15 cellular contexts compared by ENCODE assay signal in the genomic region with DNA sequence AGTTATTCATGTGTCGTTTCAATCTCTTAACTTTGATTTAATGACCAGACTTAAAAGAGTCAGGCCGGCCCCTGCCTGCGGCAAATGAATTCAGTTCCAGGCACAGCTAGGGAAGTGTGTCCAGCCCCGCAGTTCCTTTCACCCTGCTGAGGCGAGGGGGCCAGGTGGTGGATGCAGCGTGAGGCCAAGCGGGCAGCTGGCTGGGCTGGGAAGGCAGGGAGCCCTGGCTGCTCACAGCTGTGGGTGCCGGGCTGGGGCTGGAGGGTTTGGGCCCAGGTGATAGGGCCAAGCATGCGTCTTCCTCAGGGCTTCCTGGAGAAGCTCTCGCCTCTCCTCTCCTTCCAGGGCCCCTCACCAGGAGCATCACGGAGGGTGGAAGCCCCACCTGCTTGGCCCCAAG.
DNase-seq lines count a peak whose midpoint lies in the region; ATAC-seq and TF ChIP-seq lines count a peak whose summit lies in the region.
"Had no signal": no experiment of that assay in that cellular context is flagged by ENCODE, and none has a peak within 500 bp of the region (broad histone marks: within the 10 kb centered on the region; RNA-seq: fewer than 3 reads in every experiment).

No MANE protein-coding gene starts in this region.

- H3K79me2 ChIP-seq in GM23338 (replicated peaks; ENCODE audit: insufficient read depth), result no peaks in the 10 kb centered on the region

- peak; percentile 54 for DNase-seq in BE2C
- no peak for DNase-seq in GM23338 (ENCODE audit: low spot score)
- peak; percentile 63 for DNase-seq in WERI-Rb-1
- peak in 1 of 2 experiments; percentile 57 for DNase-seq in mesothelial cell of epicardium (ENCODE audit: low spot score in 2 of 2, unreplicated experiment in 2 of 2)
- no peak for DNase-seq in mucosa of gallbladder (ENCODE audit: low spot score)
- no peak for DNase-seq in NOMO-1 treated with dmso at 0.1 percent for 144 hours (lab: John Stamatoyannopoulos, UW; ENCODE audit: unreplicated experiment)
- DNase-seq: MV-4-11, NCI-H187, NCI-H446 treated with DMSO at 0.1 percent for 48 hours, NCI-H774, RPMI8226 had no signal

- H3K27me3 Mint-ChIP-seq in GM23338 (ENCODE audit: insufficient read depth, low read depth, poor library complexity), result peaks cover 22% of the 10 kb centered on the region
- peaks cover 36% of the 10 kb centered on the region for H3K27me3 Mint-ChIP-seq in mesothelial cell of epicardium (ENCODE audit: low read depth)

- H3K27me3 ChIP-seq in BE2C (no peaks in the 10 kb centered on the region), GM23338 (ENCODE audit: insufficient read depth) (no peaks in the 10 kb centered on the region), WERI-Rb-1 (ENCODE audit: insufficient read depth, low read depth, severe bottlenecking) (no peaks in the 10 kb centered on the region)
- H3K27me3 ChIP-seq: SJCRH30 had no signal

- peaks cover 9% of the 10 kb centered on the region for H3K4me1 Mint-ChIP-seq in GM23338
- H3K4me1 Mint-ChIP-seq in mesothelial cell of epicardium, result peaks cover 30% of the 10 kb centered on the region

- TF ChIP-seq CTCF in BE2C (IDR thresholded peaks at IDR 0.05; ENCODE audit: low read depth, low read length) (no peak), GM23338 (conservative IDR thresholded peaks at IDR 0.05; ENCODE audit: low read depth in 2 of 2) (no peak), WERI-Rb-1 (IDR thresholded peaks at IDR 0.05; ENCODE audit: low read depth, low read length) (no peak), mesothelial cell of epicardium (IDR thresholded peaks at IDR 0.05; ENCODE audit: unreplicated experiment) (no peak)

- H4K20me1 ChIP-seq in GM23338 (replicated peaks; ENCODE audit: insufficient read depth), result no peaks in the 10 kb centered on the region

- peaks cover 19% of the 10 kb centered on the region for H3F3A ChIP-seq in GM23338 (replicated peaks; ENCODE audit: low read depth)

- peaks cover 25% of the 10 kb centered on the region for H3K9me3 Mint-ChIP-seq in GM23338
- H3K9me3 Mint-ChIP-seq in mesothelial cell of epicardium, result no peaks in the 10 kb centered on the region

- H3K9me2 ChIP-seq in GM23338 (ENCODE audit: insufficient read depth), result 0 out of 2 replicates have a peak, but pooled peaks cover 4% of the 10 kb centered on the region

- H2AFZ ChIP-seq in GM23338, result 0 out of 2 replicates have a peak overlapping the region, but pooled peaks have one; percentile 78

- no peak overlapping the region; the same call in 1 of the 2 replicates for H3K27ac Mint-ChIP-seq in GM23338
- peak overlapping the region; percentile 64 for H3K27ac Mint-ChIP-seq in mesothelial cell of epicardium

- H3K4me3 Mint-ChIP-seq in GM23338 (no peak overlapping the region), mesothelial cell of epicardium (peak overlapping the region; percentile 44)

- no peaks in the 10 kb centered on the region for H3K4me1 ChIP-seq in BE2C
- no peaks in the 10 kb centered on the region for H3K4me1 ChIP-seq in GM23338 (ENCODE audit: insufficient read depth)
- H3K4me1 ChIP-seq: SJCRH30 had no signal

- peak; percentile 77 for ATAC-seq in GM23338
- ATAC-seq in HG03469 (IDR thresholded peaks at IDR 0.05; ENCODE audit: unreplicated experiment), result no peak
- no peak for ATAC-seq in GM21619 (IDR thresholded peaks at IDR 0.05; ENCODE audit: unreplicated experiment)
- ATAC-seq: HCT116 had no signal

- H3K27ac ChIP-seq in GM23338 (ENCODE audit: low read depth) (no peak overlapping the region), WERI-Rb-1 (peak overlapping the region; percentile 60)
- H3K27ac ChIP-seq: SJCRH30 had no signal

- no peak overlapping the region for H3K4me2 ChIP-seq in GM23338

- no peak overlapping the region for H3K4me3 ChIP-seq in BE2C (ENCODE audit: low read depth, low read length)
- H3K4me3 ChIP-seq in GM23338, result no peak overlapping the region
- H3K4me3 ChIP-seq in WERI-Rb-1 (ENCODE audit: low read depth, low read length), result peak overlapping the region; percentile 7
- H3K4me3 ChIP-seq: SJCRH30 had no signal

- H3K36me3 ChIP-seq in BE2C (no peaks in the 10 kb centered on the region), GM23338 (ENCODE audit: insufficient read depth) (no peaks in the 10 kb centered on the region), WERI-Rb-1 (no peaks in the 10 kb centered on the region)
- H3K36me3 ChIP-seq: SJCRH30 had no signal

- no peaks in the 10 kb centered on the region for H3K9me3 ChIP-seq in BE2C
- no peaks in the 10 kb centered on the region for H3K9me3 ChIP-seq in WERI-Rb-1 (ENCODE audit: severe bottlenecking)
- H3K9me3 ChIP-seq: SJCRH30 had no signal

- H3K36me3 Mint-ChIP-seq in GM23338 (ENCODE audit: low read depth) (peaks cover 13% of the 10 kb centered on the region), mesothelial cell of epicardium (no peaks in the 10 kb centered on the region)

TF ChIP-seq in GM23338, 12 proteins besides CTCF, POLR2A, EP300 and RAD21 (continues in another document):
- no peak for TF ChIP-seq ZNF114 (CRISPR knock-in tag; IDR thresholded peaks at IDR 0.05)
- TF ChIP-seq, protein P1, sequence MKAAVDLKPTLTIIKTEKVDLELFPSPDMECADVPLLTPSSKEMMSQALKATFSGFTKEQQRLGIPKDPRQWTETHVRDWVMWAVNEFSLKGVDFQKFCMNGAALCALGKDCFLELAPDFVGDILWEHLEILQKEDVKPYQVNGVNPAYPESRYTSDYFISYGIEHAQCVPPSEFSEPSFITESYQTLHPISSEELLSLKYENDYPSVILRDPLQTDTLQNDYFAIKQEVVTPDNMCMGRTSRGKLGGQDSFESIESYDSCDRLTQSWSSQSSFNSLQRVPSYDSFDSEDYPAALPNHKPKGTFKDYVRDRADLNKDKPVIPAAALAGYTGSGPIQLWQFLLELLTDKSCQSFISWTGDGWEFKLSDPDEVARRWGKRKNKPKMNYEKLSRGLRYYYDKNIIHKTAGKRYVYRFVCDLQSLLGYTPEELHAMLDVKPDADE (IDR thresholded peaks at IDR 0.05), result no peak
- TF ChIP-seq CREB1 (CRISPR knock-in tag; IDR thresholded peaks at IDR 0.05; ENCODE audit: low read depth), result no peak
- no peak for TF ChIP-seq ZNF331 (CRISPR knock-in tag; IDR thresholded peaks at IDR 0.05; ENCODE audit: low read depth)
- TF ChIP-seq POLR2AphosphoS5 (IDR thresholded peaks at IDR 0.05; ENCODE audit: low read depth), result no peak
- TF ChIP-seq, protein P2, sequence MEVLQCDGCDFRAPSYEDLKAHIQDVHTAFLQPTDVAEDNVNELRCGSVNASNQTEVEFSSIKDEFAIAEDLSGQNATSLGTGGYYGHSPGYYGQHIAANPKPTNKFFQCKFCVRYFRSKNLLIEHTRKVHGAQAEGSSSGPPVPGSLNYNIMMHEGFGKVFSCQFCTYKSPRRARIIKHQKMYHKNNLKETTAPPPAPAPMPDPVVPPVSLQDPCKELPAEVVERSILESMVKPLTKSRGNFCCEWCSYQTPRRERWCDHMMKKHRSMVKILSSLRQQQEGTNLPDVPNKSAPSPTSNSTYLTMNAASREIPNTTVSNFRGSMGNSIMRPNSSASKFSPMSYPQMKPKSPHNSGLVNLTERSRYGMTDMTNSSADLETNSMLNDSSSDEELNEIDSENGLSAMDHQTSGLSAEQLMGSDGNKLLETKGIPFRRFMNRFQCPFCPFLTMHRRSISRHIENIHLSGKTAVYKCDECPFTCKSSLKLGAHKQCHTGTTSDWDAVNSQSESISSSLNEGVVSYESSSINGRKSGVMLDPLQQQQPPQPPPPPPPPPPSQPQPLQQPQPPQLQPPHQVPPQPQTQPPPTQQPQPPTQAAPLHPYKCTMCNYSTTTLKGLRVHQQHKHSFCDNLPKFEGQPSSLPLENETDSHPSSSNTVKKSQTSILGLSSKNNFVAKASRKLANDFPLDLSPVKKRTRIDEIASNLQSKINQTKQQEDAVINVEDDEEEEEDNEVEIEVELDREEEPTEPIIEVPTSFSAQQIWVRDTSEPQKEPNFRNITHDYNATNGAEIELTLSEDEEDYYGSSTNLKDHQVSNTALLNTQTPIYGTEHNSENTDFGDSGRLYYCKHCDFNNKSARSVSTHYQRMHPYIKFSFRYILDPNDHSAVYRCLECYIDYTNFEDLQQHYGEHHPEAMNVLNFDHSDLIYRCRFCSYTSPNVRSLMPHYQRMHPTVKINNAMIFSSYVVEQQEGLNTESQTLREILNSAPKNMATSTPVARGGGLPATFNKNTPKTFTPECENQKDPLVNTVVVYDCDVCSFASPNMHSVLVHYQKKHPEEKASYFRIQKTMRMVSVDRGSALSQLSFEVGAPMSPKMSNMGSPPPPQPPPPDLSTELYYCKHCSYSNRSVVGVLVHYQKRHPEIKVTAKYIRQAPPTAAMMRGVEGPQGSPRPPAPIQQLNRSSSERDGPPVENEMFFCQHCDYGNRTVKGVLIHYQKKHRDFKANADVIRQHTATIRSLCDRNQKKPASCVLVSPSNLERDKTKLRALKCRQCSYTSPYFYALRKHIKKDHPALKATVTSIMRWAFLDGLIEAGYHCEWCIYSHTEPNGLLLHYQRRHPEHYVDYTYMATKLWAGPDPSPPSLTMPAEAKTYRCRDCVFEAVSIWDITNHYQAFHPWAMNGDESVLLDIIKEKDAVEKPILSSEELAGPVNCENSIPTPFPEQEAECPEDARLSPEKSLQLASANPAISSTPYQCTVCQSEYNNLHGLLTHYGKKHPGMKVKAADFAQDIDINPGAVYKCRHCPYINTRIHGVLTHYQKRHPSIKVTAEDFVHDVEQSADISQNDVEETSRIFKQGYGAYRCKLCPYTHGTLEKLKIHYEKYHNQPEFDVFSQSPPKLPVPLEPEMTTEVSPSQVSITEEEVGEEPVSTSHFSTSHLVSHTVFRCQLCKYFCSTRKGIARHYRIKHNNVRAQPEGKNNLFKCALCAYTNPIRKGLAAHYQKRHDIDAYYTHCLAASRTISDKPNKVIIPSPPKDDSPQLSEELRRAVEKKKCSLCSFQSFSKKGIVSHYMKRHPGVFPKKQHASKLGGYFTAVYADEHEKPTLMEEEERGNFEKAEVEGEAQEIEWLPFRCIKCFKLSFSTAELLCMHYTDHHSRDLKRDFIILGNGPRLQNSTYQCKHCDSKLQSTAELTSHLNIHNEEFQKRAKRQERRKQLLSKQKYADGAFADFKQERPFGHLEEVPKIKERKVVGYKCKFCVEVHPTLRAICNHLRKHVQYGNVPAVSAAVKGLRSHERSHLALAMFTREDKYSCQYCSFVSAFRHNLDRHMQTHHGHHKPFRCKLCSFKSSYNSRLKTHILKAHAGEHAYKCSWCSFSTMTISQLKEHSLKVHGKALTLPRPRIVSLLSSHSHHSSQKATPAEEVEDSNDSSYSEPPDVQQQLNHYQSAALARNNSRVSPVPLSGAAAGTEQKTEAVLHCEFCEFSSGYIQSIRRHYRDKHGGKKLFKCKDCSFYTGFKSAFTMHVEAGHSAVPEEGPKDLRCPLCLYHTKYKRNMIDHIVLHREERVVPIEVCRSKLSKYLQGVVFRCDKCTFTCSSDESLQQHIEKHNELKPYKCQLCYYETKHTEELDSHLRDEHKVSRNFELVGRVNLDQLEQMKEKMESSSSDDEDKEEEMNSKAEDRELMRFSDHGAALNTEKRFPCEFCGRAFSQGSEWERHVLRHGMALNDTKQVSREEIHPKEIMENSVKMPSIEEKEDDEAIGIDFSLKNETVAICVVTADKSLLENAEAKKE (CRISPR knock-in tag; IDR thresholded peaks at IDR 0.05), result no peak
- TF ChIP-seq EZH2 (IDR thresholded peaks at IDR 0.05; ENCODE audit: low read depth, unreplicated experiment), result no peak
- no peak for TF ChIP-seq NANOG (IDR thresholded peaks at IDR 0.05; ENCODE audit: borderline replicate concordance)
- TF ChIP-seq JUNB (IDR thresholded peaks at IDR 0.05; ENCODE audit: unreplicated experiment), result no peak

Comparison
In these comparisons a context has a peak if more than half of its experiments do, and no peak if none do; other contexts are left out.
1. DNase-seq: peak in BE2C (single experiment) and WERI-Rb-1 (single experiment); none in GM23338 (single experiment), mucosa of gallbladder (single experiment) and NOMO-1 treated with dmso at 0.1 percent for 144 hours (single experiment).